8 cellular contexts compared by ENCODE assay signal in genomic region chr21:22670148-22670547, GRCh38.
"Had no signal": no experiment of that assay in that cellular context is flagged by ENCODE, and none has a peak within 500 bp of the region (broad histone marks: within the 10 kb centered on the region; RNA-seq: fewer than 3 reads in every experiment).

No MANE protein-coding gene starts in this region.

- H3K9me3 ChIP-seq: HAP-1 had no signal

- DNase-seq: GM23248, H7, HFFc6, Kasumi-1, KG1 had no signal

- H3K4me1 ChIP-seq: HAP-1 had no signal

- H2AFZ ChIP-seq: GM23248 had no signal

- H3K27ac ChIP-seq: GM23248, HL-60 had no signal

- ATAC-seq: HCT116 had no signal

- H3K9ac ChIP-seq: GM23248 had no signal

- H3K36me3 ChIP-seq: HAP-1 had no signal

- H3K4me3 ChIP-seq: GM23248, HAP-1 had no signal
